ENCODE assay signal across 18 cellular contexts in genomic region chr1:53651356-53651755, GRCh38.
DNase-seq lines count a peak whose midpoint lies in the region; ATAC-seq, FAIRE-seq and TF ChIP-seq lines count a peak whose summit lies in the region.
"Had no signal": no experiment of that assay in that cellular context is flagged by ENCODE, and none has a peak within 500 bp of the region (broad histone marks: within the 10 kb centered on the region; RNA-seq: fewer than 3 reads in every experiment).

No MANE protein-coding gene starts in this region.

- H3K36me3 ChIP-seq in kidney (ENCODE audit: control insufficient read depth in 1 of 2, insufficient read depth in 2 of 2, low read length in 2 of 2) (no peaks in the 10 kb centered on the region), spleen (no peaks in the 10 kb centered on the region)
- H3K36me3 ChIP-seq: HAP-1 had no signal

- H3K9ac ChIP-seq in kidney (ENCODE audit: low read length in 2 of 2): no peak overlapping the region
- H3K9ac ChIP-seq: GM23248 had no signal

- TF ChIP-seq CTCF in kidney (IDR thresholded peaks at IDR 0.05; ENCODE audit: borderline replicate concordance, extremely low read depth, insufficient read depth): no peak
- TF ChIP-seq CTCF in spleen (IDR thresholded peaks at IDR 0.05 in 8 of 11, conservative IDR thresholded peaks at IDR 0.05 in 3 of 11): no peak

- DNase-seq in astrocyte of the hippocampus (ENCODE audit: low read depth, low spot score): peak; percentile 22
- peak; percentile 18 for DNase-seq in kidney
- DNase-seq in spleen: peak; percentile 22
- no peak for DNase-seq in 8988T
- DNase-seq: AML-193; Caco-2; CD4-positive, alpha-beta T cell; GM23248 had no signal

- H3K4me3 ChIP-seq in kidney (ENCODE audit: low read length in 2 of 2): no peak overlapping the region
- no peak overlapping the region for H3K4me3 ChIP-seq in spleen
- H3K4me3 ChIP-seq: A549, GM23248, HAP-1 had no signal

- intact Hi-C loops in kidney (cut with DNase I) (no loop called here), spleen (cut with DNase I; ENCODE audit: low total_unique reads) (no loop called here)

- H3K27me3 ChIP-seq in spleen (replicated peaks in 1 of 7): no peaks in the 10 kb centered on the region

- TF ChIP-seq POLR2A in spleen (IDR thresholded peaks at IDR 0.05): no peak

- H3K9me3 ChIP-seq in kidney (ENCODE audit: control insufficient read depth in 1 of 2, low read length in 2 of 2): no peaks in the 10 kb centered on the region
- H3K9me3 ChIP-seq in spleen: no peaks in the 10 kb centered on the region
- H3K9me3 ChIP-seq: A549, Caco-2, HAP-1 had no signal

- H3K4me1 ChIP-seq in kidney (ENCODE audit: control insufficient read depth in 1 of 2, insufficient read depth in 1 of 2, low read depth in 1 of 2, low read length in 2 of 2) (no peaks in the 10 kb centered on the region), spleen (no peaks in the 10 kb centered on the region)
- H3K4me1 ChIP-seq: A549, Caco-2, HAP-1 had no signal

- FAIRE-seq in kidney (lab: Jason Lieb, UNC): no peak
- FAIRE-seq: A549, D721Med, G401.6, GM12891, GM19239, HepG2 had no signal

- ATAC-seq in HG02981 (IDR thresholded peaks at IDR 0.05; ENCODE audit: unreplicated experiment) (no peak), HG02970 (IDR thresholded peaks at IDR 0.05; ENCODE audit: low FRiP score, unreplicated experiment) (no peak)
- ATAC-seq: A549, HepG2 had no signal

- H3K27ac ChIP-seq in kidney (ENCODE audit: low read depth in 2 of 2, low read length in 2 of 2) (no peak overlapping the region), spleen (no peak overlapping the region)
- H3K27ac ChIP-seq: A549, C4-2B, GM23248 had no signal

- WGBS in spleen, 5 donors: 67 to 94% (median 80%) methylated on average over 1 of the region's 1 CpG
